ENCODE assay signal across 8 cellular contexts in genomic region chr5:151081426-151082273, GRCh38. TPM values are rescaled to one million over a fixed set of nuclear protein-coding genes. Genes with fewer than 3 reads are reported as not detected.
DNase-seq lines count a peak whose midpoint lies in the region; ATAC-seq and TF ChIP-seq lines count a peak whose summit lies in the region.

No MANE protein-coding gene starts in this region.

- intact Hi-C loops in colonic mucosa (cut with DNase I), result no loop called here

- H3K27ac ChIP-seq in colonic mucosa, result peak overlapping the region; percentile 98
- peak overlapping the region; percentile 89 for H3K27ac ChIP-seq in muscle layer of colon (ENCODE audit: low read depth, low read length)

- peaks cover 15% of the 10 kb centered on the region for H3K36me3 ChIP-seq in NT2/D1 (ENCODE audit: insufficient read depth, insufficient read length, low read length)
- no peaks in the 10 kb centered on the region for H3K36me3 ChIP-seq in colonic mucosa
- H3K36me3 ChIP-seq in muscle layer of colon (ENCODE audit: insufficient read depth, low read length), result no peaks in the 10 kb centered on the region

- H3K27me3 ChIP-seq in NT2/D1 (ENCODE audit: insufficient read depth, insufficient read length) (peaks cover 2% of the 10 kb centered on the region), colonic mucosa (no peaks in the 10 kb centered on the region), muscle layer of colon (ENCODE audit: control insufficient read depth in 1 of 2, insufficient read depth in 2 of 2, low read length in 2 of 2) (no peaks in the 10 kb centered on the region)

- H3K9ac ChIP-seq in NT2/D1 (ENCODE audit: insufficient read length, low read depth), result peak overlapping the region; percentile 79
- H3K9ac ChIP-seq in colonic mucosa (ENCODE audit: low read depth in 2 of 2, low read length in 2 of 2), result peak overlapping the region; percentile 99 to 100
- H3K9ac ChIP-seq in muscle layer of colon (ENCODE audit: low read length), result peak overlapping the region; percentile 92

- H3K4me3 ChIP-seq in NT2/D1 (ENCODE audit: insufficient read length, low read depth), result peak overlapping the region; percentile 62
- peak overlapping the region; percentile 90 for H3K4me3 ChIP-seq in colonic mucosa
- H3K4me3 ChIP-seq in muscle layer of colon (ENCODE audit: low read depth in 1 of 2, low read length in 2 of 2), result peak overlapping the region; percentile 76 to 77

- peak; percentile 28 for ATAC-seq in GM21723 (IDR thresholded peaks at IDR 0.05; ENCODE audit: unreplicated experiment)
- no peak for ATAC-seq in HG03571 (IDR thresholded peaks at IDR 0.05; ENCODE audit: unreplicated experiment)
- ATAC-seq in HG03108 (IDR thresholded peaks at IDR 0.05; ENCODE audit: unreplicated experiment), result no peak

- H3K4me1 ChIP-seq in NT2/D1 (ENCODE audit: insufficient read depth, insufficient read length) (peaks cover 4% of the 10 kb centered on the region), colonic mucosa (peaks cover 38% of the 10 kb centered on the region), muscle layer of colon (ENCODE audit: insufficient read depth, low read length) (peaks cover 34% of the 10 kb centered on the region)

- H3K9me3 ChIP-seq in NT2/D1 (ENCODE audit: insufficient read depth, low read length), result no peaks in the 10 kb centered on the region
- no peaks in the 10 kb centered on the region for H3K9me3 ChIP-seq in colonic mucosa
- no peaks in the 10 kb centered on the region for H3K9me3 ChIP-seq in muscle layer of colon (ENCODE audit: low read length)

- TF ChIP-seq CTCF in colonic mucosa (IDR thresholded peaks at IDR 0.05), result no peak

- DNase-seq in NT2/D1 (ENCODE audit: low read depth, low spot score) (no peak), colonic mucosa (peak; percentile 79), 8988T (no peak), globus pallidus (ENCODE audit: low spot score) (no peak)

RNA-seq across cellular contexts. Expression of gene TNIP1, which starts 0.8 kb away (rescaled TPM):
- 100 to 1,000 TPM; 153 to 220 TPM for total RNA-seq in colonic mucosa
